Comparison of ENCODE assay signal across 1 cellular context in genomic region chr1:236284291-236284711, GRCh38.
A peak's percentile ranks its signal among the peaks of the same experiment; 100 is the strongest.
TF ChIP-seq lines count a peak whose summit lies in the region.

No MANE protein-coding gene starts in this region.

TF ChIP-seq in GM12878, 131 proteins besides CTCF, POLR2A, EP300 and RAD21 (continued from another document and continues in another):
- no peak for TF ChIP-seq NFYA (IDR thresholded peaks at IDR 0.05; ENCODE audit: borderline replicate concordance, low read depth, low read length)
- no peak for TF ChIP-seq E2F4 (IDR thresholded peaks at IDR 0.05; ENCODE audit: low read depth, low read length)
- no peak for TF ChIP-seq LARP7 (IDR thresholded peaks at IDR 0.05)
- TF ChIP-seq SUZ12 (IDR thresholded peaks at IDR 0.05; ENCODE audit: unreplicated experiment) = no peak
- peak; percentile 31 for TF ChIP-seq SP1 (IDR thresholded peaks at IDR 0.05; ENCODE audit: low read depth, low read length)
- TF ChIP-seq STAT3 (IDR thresholded peaks at IDR 0.05; ENCODE audit: low read depth, low read length) = peak; percentile 78; the same call in 1 of the 2 replicates
- 0 out of 3 replicates have a peak, but pooled peaks of 1 of the 2 experiments have one; percentile 49 for TF ChIP-seq EGR1 (IDR thresholded peaks at IDR 0.05; ENCODE audit: borderline replicate concordance in 1 of 2, low read depth in 2 of 2, low read length in 2 of 2)
- peak in 1 of 2 experiments; percentile 93; a peak in 2 of 4 replicates for TF ChIP-seq CEBPB (IDR thresholded peaks at IDR 0.05; ENCODE audit: borderline replicate concordance in 1 of 2, low read depth in 2 of 2, low read length in 2 of 2)
- no peak for TF ChIP-seq ZNF207 (IDR thresholded peaks at IDR 0.05; ENCODE audit: borderline replicate concordance)
- TF ChIP-seq TAF1 (IDR thresholded peaks at IDR 0.05; ENCODE audit: borderline replicate concordance, low read depth, low read length) = peak; percentile 49; the same call in 1 of the 2 replicates
- no peak for TF ChIP-seq MYB (IDR thresholded peaks at IDR 0.05; ENCODE audit: borderline replicate concordance, low read depth, low read length)
- TF ChIP-seq SMAD1 (IDR thresholded peaks at IDR 0.05; ENCODE audit: low read depth, partially characterized antibody) = no peak
- peak; percentile 72 to 79 for TF ChIP-seq BHLHE40 (IDR thresholded peaks at IDR 0.05; ENCODE audit: borderline replicate concordance in 1 of 2, low read depth in 2 of 2, low read length in 1 of 2)
- no peak for TF ChIP-seq HCFC1 (IDR thresholded peaks at IDR 0.05; ENCODE audit: low read length)
- peak; percentile 98 for TF ChIP-seq FOXM1 (IDR thresholded peaks at IDR 0.05; ENCODE audit: low read depth, low read length)
- TF ChIP-seq IRF3 (IDR thresholded peaks at IDR 0.05) = no peak
- TF ChIP-seq JUND (IDR thresholded peaks at IDR 0.05; ENCODE audit: low read depth, low read length) = peak; percentile 80
- peak in 1 of 2 experiments; percentile 99; a peak in 2 of 4 replicates for TF ChIP-seq ETV6 (conservative IDR thresholded peaks at IDR 0.05 in 1 of 2, IDR thresholded peaks at IDR 0.05 in 1 of 2; ENCODE audit: borderline replicate concordance in 1 of 2, low read depth in 1 of 2)
- TF ChIP-seq ZNF24 (IDR thresholded peaks at IDR 0.05) = no peak
- TF ChIP-seq PKNOX1 (IDR thresholded peaks at IDR 0.05) = peak; percentile 77
- TF ChIP-seq DPF2 (IDR thresholded peaks at IDR 0.05) = peak; percentile 79
- peak; percentile 92; the same call in 1 of the 2 replicates for TF ChIP-seq IRF4 (IDR thresholded peaks at IDR 0.05; ENCODE audit: low read depth, low read length)
- no peak for TF ChIP-seq ZSCAN29 (IDR thresholded peaks at IDR 0.05)
- TF ChIP-seq PML (IDR thresholded peaks at IDR 0.05; ENCODE audit: low read length) = peak; percentile 66
- TF ChIP-seq SKIL (IDR thresholded peaks at IDR 0.05; ENCODE audit: low read depth, poor library complexity, severe bottlenecking) = peak; percentile 89
- 0 out of 2 replicates have a peak, but pooled peaks have one; percentile 41 for TF ChIP-seq GATAD2B (conservative IDR thresholded peaks at IDR 0.05; ENCODE audit: low read depth)
- no peak for TF ChIP-seq SIN3A (IDR thresholded peaks at IDR 0.05; ENCODE audit: low read depth, low read length)
- TF ChIP-seq BCLAF1 (IDR thresholded peaks at IDR 0.05) = peak; percentile 67; the same call in 1 of the 2 replicates
- TF ChIP-seq ATF3 (IDR thresholded peaks at IDR 0.05; ENCODE audit: borderline replicate concordance, extremely low read depth, low read depth, low read length) = 0 out of 2 replicates have a peak, but pooled peaks have one; percentile 3
- peak; percentile 27; the same call in 1 of the 2 replicates for TF ChIP-seq BMI1 (IDR thresholded peaks at IDR 0.05; ENCODE audit: borderline replicate concordance)
- peak; percentile 34; the same call in 1 of the 2 replicates for TF ChIP-seq SREBF1 (IDR thresholded peaks at IDR 0.05; ENCODE audit: low read length)
- no peak; the same call in 1 of the 2 replicates for TF ChIP-seq SMARCA5 (IDR thresholded peaks at IDR 0.05)
- TF ChIP-seq RCOR1 (conservative IDR thresholded peaks at IDR 0.05; ENCODE audit: low read depth, low read length) = 0 out of 2 replicates have a peak, but pooled peaks have one; percentile 70
- TF ChIP-seq JUNB (IDR thresholded peaks at IDR 0.05) = peak; percentile 98
- TF ChIP-seq, protein P1, sequence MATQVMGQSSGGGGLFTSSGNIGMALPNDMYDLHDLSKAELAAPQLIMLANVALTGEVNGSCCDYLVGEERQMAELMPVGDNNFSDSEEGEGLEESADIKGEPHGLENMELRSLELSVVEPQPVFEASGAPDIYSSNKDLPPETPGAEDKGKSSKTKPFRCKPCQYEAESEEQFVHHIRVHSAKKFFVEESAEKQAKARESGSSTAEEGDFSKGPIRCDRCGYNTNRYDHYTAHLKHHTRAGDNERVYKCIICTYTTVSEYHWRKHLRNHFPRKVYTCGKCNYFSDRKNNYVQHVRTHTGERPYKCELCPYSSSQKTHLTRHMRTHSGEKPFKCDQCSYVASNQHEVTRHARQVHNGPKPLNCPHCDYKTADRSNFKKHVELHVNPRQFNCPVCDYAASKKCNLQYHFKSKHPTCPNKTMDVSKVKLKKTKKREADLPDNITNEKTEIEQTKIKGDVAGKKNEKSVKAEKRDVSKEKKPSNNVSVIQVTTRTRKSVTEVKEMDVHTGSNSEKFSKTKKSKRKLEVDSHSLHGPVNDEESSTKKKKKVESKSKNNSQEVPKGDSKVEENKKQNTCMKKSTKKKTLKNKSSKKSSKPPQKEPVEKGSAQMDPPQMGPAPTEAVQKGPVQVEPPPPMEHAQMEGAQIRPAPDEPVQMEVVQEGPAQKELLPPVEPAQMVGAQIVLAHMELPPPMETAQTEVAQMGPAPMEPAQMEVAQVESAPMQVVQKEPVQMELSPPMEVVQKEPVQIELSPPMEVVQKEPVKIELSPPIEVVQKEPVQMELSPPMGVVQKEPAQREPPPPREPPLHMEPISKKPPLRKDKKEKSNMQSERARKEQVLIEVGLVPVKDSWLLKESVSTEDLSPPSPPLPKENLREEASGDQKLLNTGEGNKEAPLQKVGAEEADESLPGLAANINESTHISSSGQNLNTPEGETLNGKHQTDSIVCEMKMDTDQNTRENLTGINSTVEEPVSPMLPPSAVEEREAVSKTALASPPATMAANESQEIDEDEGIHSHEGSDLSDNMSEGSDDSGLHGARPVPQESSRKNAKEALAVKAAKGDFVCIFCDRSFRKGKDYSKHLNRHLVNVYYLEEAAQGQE (IDR thresholded peaks at IDR 0.05; ENCODE audit: low read depth, low read length) = peak; percentile 44; the same call in 1 of the 2 replicates
- no peak for TF ChIP-seq BRCA1 (IDR thresholded peaks at IDR 0.05; ENCODE audit: low read depth, low read length)
- TF ChIP-seq BCL11A (IDR thresholded peaks at IDR 0.05; ENCODE audit: low read depth, low read length) = peak; percentile 89
- TF ChIP-seq IKZF1 (conservative IDR thresholded peaks at IDR 0.05) = peak; percentile 94
- peak; percentile 66; the same call in 1 of the 2 replicates for TF ChIP-seq TCF7 (IDR thresholded peaks at IDR 0.05; ENCODE audit: borderline replicate concordance)
- 0 out of 4 replicates have a peak, but pooled peaks of 1 of the 2 experiments have one; percentile 57 for TF ChIP-seq SRF (IDR thresholded peaks at IDR 0.05; ENCODE audit: low read depth in 2 of 2, low read length in 2 of 2)
- no peak for TF ChIP-seq NR2C2 (IDR thresholded peaks at IDR 0.05; ENCODE audit: borderline replicate concordance, control insufficient read depth, insufficient read length, low read depth)
- TF ChIP-seq, protein P2, sequence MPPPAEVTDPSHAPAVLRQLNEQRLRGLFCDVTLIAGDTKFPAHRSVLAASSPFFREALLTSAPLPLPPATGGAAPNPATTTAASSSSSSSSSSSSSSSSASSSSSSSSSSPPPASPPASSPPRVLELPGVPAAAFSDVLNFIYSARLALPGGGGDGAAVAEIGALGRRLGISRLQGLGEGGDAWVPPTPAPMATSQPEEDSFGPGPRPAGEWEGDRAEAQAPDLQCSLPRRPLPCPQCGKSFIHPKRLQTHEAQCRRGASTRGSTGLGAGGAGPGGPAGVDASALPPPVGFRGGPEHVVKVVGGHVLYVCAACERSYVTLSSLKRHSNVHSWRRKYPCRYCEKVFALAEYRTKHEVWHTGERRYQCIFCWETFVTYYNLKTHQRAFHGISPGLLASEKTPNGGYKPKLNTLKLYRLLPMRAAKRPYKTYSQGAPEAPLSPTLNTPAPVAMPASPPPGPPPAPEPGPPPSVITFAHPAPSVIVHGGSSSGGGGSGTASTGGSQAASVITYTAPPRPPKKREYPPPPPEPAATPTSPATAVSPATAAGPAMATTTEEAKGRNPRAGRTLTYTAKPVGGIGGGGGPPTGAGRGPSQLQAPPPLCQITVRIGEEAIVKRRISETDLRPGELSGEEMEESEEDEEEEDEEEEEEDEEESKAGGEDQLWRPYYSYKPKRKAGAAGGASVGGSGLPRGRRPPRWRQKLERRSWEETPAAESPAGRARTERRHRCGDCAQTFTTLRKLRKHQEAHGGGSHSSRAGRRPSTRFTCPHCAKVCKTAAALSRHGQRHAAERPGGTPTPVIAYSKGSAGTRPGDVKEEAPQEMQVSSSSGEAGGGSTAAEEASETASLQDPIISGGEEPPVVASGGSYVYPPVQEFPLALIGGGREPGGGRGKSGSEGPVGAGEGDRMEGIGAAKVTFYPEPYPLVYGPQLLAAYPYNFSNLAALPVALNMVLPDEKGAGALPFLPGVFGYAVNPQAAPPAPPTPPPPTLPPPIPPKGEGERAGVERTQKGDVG (CRISPR knock-in tag; IDR thresholded peaks at IDR 0.05) = no peak
- TF ChIP-seq EED (IDR thresholded peaks at IDR 0.05; ENCODE audit: low read depth) = peak; percentile 100
- TF ChIP-seq ATF7 (IDR thresholded peaks at IDR 0.05; ENCODE audit: low read depth) = peak; percentile 95
- TF ChIP-seq ZZZ3 (IDR thresholded peaks at IDR 0.05; ENCODE audit: control insufficient read depth, insufficient read length, low read depth) = no peak
- no peak for TF ChIP-seq SMAD5 (IDR thresholded peaks at IDR 0.05; ENCODE audit: low read depth)
- TF ChIP-seq NFIC (IDR thresholded peaks at IDR 0.05; ENCODE audit: low read depth, low read length) = peak; percentile 99
- peak; percentile 85 for TF ChIP-seq MTA2 (IDR thresholded peaks at IDR 0.05; ENCODE audit: low read depth)
- TF ChIP-seq, protein P3, sequence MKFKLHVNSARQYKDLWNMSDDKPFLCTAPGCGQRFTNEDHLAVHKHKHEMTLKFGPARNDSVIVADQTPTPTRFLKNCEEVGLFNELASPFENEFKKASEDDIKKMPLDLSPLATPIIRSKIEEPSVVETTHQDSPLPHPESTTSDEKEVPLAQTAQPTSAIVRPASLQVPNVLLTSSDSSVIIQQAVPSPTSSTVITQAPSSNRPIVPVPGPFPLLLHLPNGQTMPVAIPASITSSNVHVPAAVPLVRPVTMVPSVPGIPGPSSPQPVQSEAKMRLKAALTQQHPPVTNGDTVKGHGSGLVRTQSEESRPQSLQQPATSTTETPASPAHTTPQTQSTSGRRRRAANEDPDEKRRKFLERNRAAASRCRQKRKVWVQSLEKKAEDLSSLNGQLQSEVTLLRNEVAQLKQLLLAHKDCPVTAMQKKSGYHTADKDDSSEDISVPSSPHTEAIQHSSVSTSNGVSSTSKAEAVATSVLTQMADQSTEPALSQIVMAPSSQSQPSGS (IDR thresholded peaks at IDR 0.05; ENCODE audit: low read length) = peak; percentile 95
- peak; percentile 82; the same call in 1 of the 2 replicates for TF ChIP-seq CREB1 (IDR thresholded peaks at IDR 0.05; ENCODE audit: low read depth)
